In genomic region chr18:49967171-49967570, GRCh38 we compare ENCODE assay signal across 10 cellular contexts.
DNase-seq lines count a peak whose midpoint lies in the region; ATAC-seq, FAIRE-seq and TF ChIP-seq lines count a peak whose summit lies in the region.
"Had no signal": no experiment of that assay in that cellular context is flagged by ENCODE, and none has a peak within 500 bp of the region (broad histone marks: within the 10 kb centered on the region; RNA-seq: fewer than 3 reads in every experiment).

No MANE protein-coding gene starts in this region.

- peak; percentile 66 for ATAC-seq in GM21423 (IDR thresholded peaks at IDR 0.05; ENCODE audit: unreplicated experiment)
- peak; percentile 79 for ATAC-seq in HG03378 (IDR thresholded peaks at IDR 0.05; ENCODE audit: unreplicated experiment)
- ATAC-seq in GM21526 (IDR thresholded peaks at IDR 0.05; ENCODE audit: low FRiP score, unreplicated experiment), result no peak

- no peaks in the 10 kb centered on the region for H3K36me3 ChIP-seq in kidney (ENCODE audit: control insufficient read depth in 1 of 2, insufficient read depth in 2 of 2, low read length in 2 of 2)

- H3K9me3 ChIP-seq in kidney (ENCODE audit: control insufficient read depth in 1 of 2, low read length in 2 of 2), result no peaks in the 10 kb centered on the region

- DNase-seq in DMS53 (lab: John Stamatoyannopoulos, UW) (peak; percentile 93), kidney (no peak), DMS153 treated with DMSO at 0.1 percent for 48 hours (lab: John Stamatoyannopoulos, UW; ENCODE audit: unreplicated experiment) (no peak), NCI-H187 (lab: John Stamatoyannopoulos, UW) (no peak)
- no peak for DNase-seq in activated CD8-positive, alpha-beta memory T cell treated with anti-CD3 and anti-CD28 coated beads, Interleukin-2, amount 50 U/mL, for 4 hours
- DNase-seq: activated gamma-delta T cell treated with Interleukin-2 at 50 U/mL for 16 hours, occipital lobe had no signal

- peak overlapping the region in 1 of 2 donors; percentile 36 for H3K4me3 ChIP-seq in kidney (ENCODE audit: low read length in 2 of 2)

- H3K27ac ChIP-seq in kidney (ENCODE audit: low read depth in 2 of 2, low read length in 2 of 2), result peak overlapping the region; percentile 63 to 74

- TF ChIP-seq CTCF in kidney (IDR thresholded peaks at IDR 0.05; ENCODE audit: borderline replicate concordance, extremely low read depth, insufficient read depth), result no peak

- intact Hi-C loops in kidney (cut with DNase I), result no loop called here

- FAIRE-seq in kidney (lab: Jason Lieb, UNC), result peak; percentile 96

- peak overlapping the region in 1 of 2 donors; percentile 26 for H3K9ac ChIP-seq in kidney (ENCODE audit: low read length in 2 of 2)

- H3K4me1 ChIP-seq in kidney (ENCODE audit: control insufficient read depth in 1 of 2, insufficient read depth in 1 of 2, low read depth in 1 of 2, low read length in 2 of 2), result peaks cover 24 to 40% of the 10 kb centered on the region in 2 donors
